ENCODE assay signal across 1 cellular context in genomic region chr2:71130325-71131260, GRCh38.
TF ChIP-seq lines count a peak whose summit lies in the region.

TSS of gene MPHOSPH10 (plus strand) at chr2:71130634. CDS start at chr2:71130666, 32 bp downstream.

TF ChIP-seq in H1, 55 proteins besides CTCF, POLR2A, EP300 and RAD21:
- TF ChIP-seq TAF1 (IDR thresholded peaks at IDR 0.05; ENCODE audit: low read depth, low read length) (peak; percentile 97), RBBP5 (IDR thresholded peaks at IDR 0.05; ENCODE audit: borderline replicate concordance, low read depth, low read length) (peak; percentile 75), KDM5A (IDR thresholded peaks at IDR 0.05; ENCODE audit: low read length) (peak; percentile 85), BRCA1 (IDR thresholded peaks at IDR 0.05; ENCODE audit: low read depth, low read length) (no peak; the same call in 1 of the 2 replicates), GABPA (IDR thresholded peaks at IDR 0.05; ENCODE audit: borderline replicate concordance, insufficient read depth, low read length) (peak; percentile 99), NRF1 (IDR thresholded peaks at IDR 0.05; ENCODE audit: low read depth, low read length) (no peak), CHD7 (IDR thresholded peaks at IDR 0.05; ENCODE audit: insufficient replicate concordance, low read length) (no peak), SIX5 (IDR thresholded peaks at IDR 0.05; ENCODE audit: low read depth, low read length) (peak; percentile 17; the same call in 1 of the 2 replicates), TAF7 (optimal IDR thresholded peaks at IDR 0.05; ENCODE audit: borderline replicate concordance, low read depth, low read length) (peak; percentile 93), SIRT6 (IDR thresholded peaks at IDR 0.05; ENCODE audit: low read length) (no peak), MAFK (IDR thresholded peaks at IDR 0.05; ENCODE audit: low read depth, low read length) (no peak), SUZ12 (IDR thresholded peaks at IDR 0.05; ENCODE audit: low read length) (no peak), BACH1 (IDR thresholded peaks at IDR 0.05; ENCODE audit: low read length) (peak; percentile 44; the same call in 1 of the 2 replicates), SP4 (IDR thresholded peaks at IDR 0.05; ENCODE audit: low read length) (0 out of 2 replicates have a peak, but pooled peaks have one; percentile 72), CREB1 (IDR thresholded peaks at IDR 0.05) (peak; percentile 86; the same call in 1 of the 2 replicates), SIN3A (conservative IDR thresholded peaks at IDR 0.05 in 1 of 2, IDR thresholded peaks at IDR 0.05 in 1 of 2; ENCODE audit: low read depth in 1 of 2, low read length in 2 of 2) (peak; percentile 96 to 97), USF2 (IDR thresholded peaks at IDR 0.05; ENCODE audit: low read length) (no peak), CBX8 (IDR thresholded peaks at IDR 0.05; ENCODE audit: borderline replicate concordance, low read depth, low read length) (no peak), NANOG (IDR thresholded peaks at IDR 0.05; ENCODE audit: insufficient read depth, low read depth, low read length, poor library complexity, severe bottlenecking) (no peak), CHD1 (IDR thresholded peaks at IDR 0.05; ENCODE audit: low read depth, low read length) (peak; percentile 53; the same call in 1 of the 2 replicates), ATF3 (IDR thresholded peaks at IDR 0.05; ENCODE audit: insufficient read depth, low read depth, low read length) (no peak), KDM4A (IDR thresholded peaks at IDR 0.05; ENCODE audit: low read depth, low read length, severe bottlenecking) (peak; percentile 80), SRF (IDR thresholded peaks at IDR 0.05; ENCODE audit: low read depth, low read length) (peak; percentile 54), EZH2 (IDR thresholded peaks at IDR 0.05; ENCODE audit: low read depth, low read length, severe bottlenecking) (no peak), FOSL1 (IDR thresholded peaks at IDR 0.05; ENCODE audit: insufficient read depth, low read depth, low read length) (no peak), ATF2 (IDR thresholded peaks at IDR 0.05; ENCODE audit: low read length) (0 out of 2 replicates have a peak, but pooled peaks have one; percentile 54), TBP (IDR thresholded peaks at IDR 0.05; ENCODE audit: low read depth, low read length) (peak; percentile 93), SAP30 (IDR thresholded peaks at IDR 0.05; ENCODE audit: insufficient read depth, insufficient replicate concordance, low read length) (peak; percentile 24), CHD2 (IDR thresholded peaks at IDR 0.05; ENCODE audit: low read length) (no peak), POLR2AphosphoS5 (IDR thresholded peaks at IDR 0.05; ENCODE audit: low read depth, low read length) (peak; percentile 84), HDAC2 (IDR thresholded peaks at IDR 0.05; ENCODE audit: borderline replicate concordance in 1 of 2, low read depth in 2 of 2, low read length in 2 of 2) (peak; percentile 68 to 77; a peak in 2 of 4 replicates), MAX (IDR thresholded peaks at IDR 0.05) (peak; percentile 96), E2F6 (IDR thresholded peaks at IDR 0.05) (peak; percentile 76), YY1 (IDR thresholded peaks at IDR 0.05; ENCODE audit: low read depth, low read length) (peak; percentile 89; the same call in 1 of the 2 replicates), PHF8 (conservative IDR thresholded peaks at IDR 0.05; ENCODE audit: low read depth, low read length) (peak; percentile 65), SP1 (IDR thresholded peaks at IDR 0.05; ENCODE audit: low read depth, low read length) (peak; percentile 72; the same call in 1 of the 2 replicates), ASH2L (IDR thresholded peaks at IDR 0.05; ENCODE audit: low read length) (peak; percentile 87), JUN (IDR thresholded peaks at IDR 0.05; ENCODE audit: low read depth, low read length) (no peak), ZNF274 (IDR thresholded peaks at IDR 0.05; ENCODE audit: borderline replicate concordance, extremely low read depth, low read length) (no peak), CBX5 (IDR thresholded peaks at IDR 0.05; ENCODE audit: low read depth, low read length) (no peak), GTF2F1 (IDR thresholded peaks at IDR 0.05; ENCODE audit: borderline replicate concordance, low read depth, low read length) (no peak), TEAD4 (IDR thresholded peaks at IDR 0.05; ENCODE audit: low read depth, low read length) (0 out of 2 replicates have a peak, but pooled peaks have one; percentile 29), RFX5 (IDR thresholded peaks at IDR 0.05; ENCODE audit: borderline replicate concordance, low read depth, low read length) (no peak), POU5F1 (IDR thresholded peaks at IDR 0.05; ENCODE audit: low read depth, low read length) (no peak), HDAC6 (IDR thresholded peaks at IDR 0.05; ENCODE audit: low read depth, low read length) (no peak)
